17 cellular contexts compared by ENCODE assay signal in genomic region chr13:83819156-83819555, GRCh38.
"Had no signal": no experiment of that assay in that cellular context is flagged by ENCODE, and none has a peak within 500 bp of the region (broad histone marks: within the 10 kb centered on the region; RNA-seq: fewer than 3 reads in every experiment).

No MANE protein-coding gene starts in this region.

- H3K4me3 ChIP-seq: esophagus muscularis mucosa, left ventricle myocardium inferior, pancreas, suprapubic skin had no signal

- ATAC-seq: foreskin keratinocyte; pancreas; stimulated activated naive CD8-positive, alpha-beta T cell treated with anti-CD3 and anti-CD28 coated beads, Interleukin-15, Interleukin-2, amounts not matched to agents 100 U/mL and 50 U/mL, for 24 hours; T-cell had no signal

- H3K27me3 ChIP-seq: esophagus muscularis mucosa, foreskin keratinocyte, pancreas, suprapubic skin had no signal

- H3K9me3 ChIP-seq: esophagus muscularis mucosa, pancreas, suprapubic skin had no signal

- H3K4me3 Mint-ChIP-seq: activated T-helper 1 cell treated with anti-CD3 and anti-CD28 coated beads, Interleukin-12 subunit alpha, Interleukin-12 subunit beta, Interleukin-2, Interleukin-4 antibody, amounts not matched to agents 30 ng/mL and 10 ng/mL and 1 ng/mL, durations not matched to agents 14 hours and 24 hours and 36 hours; nephron progenitor cell; T-cell; type B pancreatic cell had no signal

- H3K36me3 Mint-ChIP-seq: T-cell, type B pancreatic cell had no signal

- H3K36me3 ChIP-seq: esophagus muscularis mucosa, left ventricle myocardium inferior, pancreas, suprapubic skin had no signal

- FAIRE-seq: pancreas had no signal

- H3K27ac ChIP-seq: esophagus muscularis mucosa, foreskin keratinocyte, left ventricle myocardium inferior, pancreas, suprapubic skin had no signal

- H3K4me1 ChIP-seq: esophagus muscularis mucosa, foreskin keratinocyte, left ventricle myocardium inferior, pancreas, suprapubic skin had no signal

- H3K27me3 Mint-ChIP-seq: T-cell, type B pancreatic cell had no signal

- H3K4me1 Mint-ChIP-seq: nephron progenitor cell, T-cell had no signal

- H3K27ac Mint-ChIP-seq: activated T-helper 1 cell treated with anti-CD3 and anti-CD28 coated beads, Interleukin-12 subunit alpha, Interleukin-12 subunit beta, Interleukin-2, Interleukin-4 antibody, amounts not matched to agents 30 ng/mL and 10 ng/mL and 1 ng/mL, durations not matched to agents 14 hours and 24 hours and 36 hours; nephron progenitor cell; T-cell; type B pancreatic cell had no signal

- DNase-seq: activated CD4-positive, alpha-beta T cell treated with anti-CD3 and anti-CD28 coated beads for 4 hours; activated naive CD4-positive, alpha-beta T cell treated with Interleukin-2 at 50 U/mL for 16 hours; foreskin keratinocyte; head of caudate nucleus; islet precursor cell; left ventricle myocardium inferior; mesenchymal stem cell; nephron progenitor cell; pancreas; stimulated activated CD4-positive, alpha-beta T cell treated with anti-CD3 and anti-CD28 coated beads, Interleukin-4, amount 100 ng/mL, for 1 hour; stimulated activated CD8-positive, alpha-beta memory T cell treated with anti-CD3 and anti-CD28 coated beads, Interleukin-4, amount 100 ng/mL, for 48 hours; stimulated activated naive CD8-positive, alpha-beta T cell treated with anti-CD3 and anti-CD28 coated beads, Interleukin-15, Interleukin-2, amounts not matched to agents 100 U/mL and 50 U/mL, for 24 hours; T-cell had no signal
